In genomic region chr9:131033269-131034224, GRCh38 we compare ENCODE assay signal across 25 cellular contexts. TPM values are rescaled to one million over a fixed set of nuclear protein-coding genes. Genes with fewer than 3 reads are reported as not detected.
DNase-seq lines count a peak whose midpoint lies in the region; ATAC-seq, FAIRE-seq and TF ChIP-seq lines count a peak whose summit lies in the region.
"Had no signal": no experiment of that assay in that cellular context is flagged by ENCODE, and none has a peak within 500 bp of the region (broad histone marks: within the 10 kb centered on the region; RNA-seq: fewer than 3 reads in every experiment).

No MANE protein-coding gene starts in this region.

- CTCF ChIA-PET in HEK293 (lab: Yijun Ruan, JAX): interaction anchor here (0.6 to 7.9 kb wide), 3 partner anchors 14 to 91 kb away, joined by 4 to 65 read pairs (median 4); no protein-coding TSS in a partner anchor
- CTCF ChIA-PET in H1 (lab: Charles Lee; ENCODE audit: partially characterized antibody): interaction anchor here (1.1 to 6.9 kb wide), 8 partner anchors 13 to 163 kb away, joined by 3 to 52 read pairs (median 7); no protein-coding TSS in a partner anchor

- no peak overlapping the region for H3K18ac ChIP-seq in H1 (ENCODE audit: extremely low read depth, low read length)

- POLR2A ChIA-PET in HEK293 (lab: Yijun Ruan, JAX): no interaction called here
- POLR2A ChIA-PET in H1 (lab: Charles Lee; ENCODE audit: partially characterized antibody): interaction anchor here (0.7 to 1.8 kb wide), 3 partner anchors 12 to 67 kb away, joined by 3 to 4 read pairs (median 3); no protein-coding TSS in a partner anchor

- H3K9me2 ChIP-seq in GM23248 (ENCODE audit: insufficient read depth): no peaks in the 10 kb centered on the region

- no peak overlapping the region for H2BK120ac ChIP-seq in H1 (replicated peaks; ENCODE audit: low read depth, low read length)

- H3K9me3 ChIP-seq in BLaER1 treated with 17β-estradiol and CSF1 and Interleukin-3, amounts not matched to agents 10 nM and 100 nM (replicated peaks in 1 of 11): no peaks in the 10 kb centered on the region
- H3K9me3 ChIP-seq in HEK293 (ENCODE audit: control insufficient read depth, insufficient read depth, low read depth, low read length) (no peaks in the 10 kb centered on the region), H1 (ENCODE audit: insufficient read depth in 2 of 2, low read depth in 1 of 2, low read length in 1 of 2) (no peaks in the 10 kb centered on the region), neural progenitor cell (ENCODE audit: low read depth) (no peaks in the 10 kb centered on the region), GM23248 (ENCODE audit: low read depth) (no peaks in the 10 kb centered on the region)

- H4K20me1 ChIP-seq in BLaER1 treated with 17β-estradiol and CSF1 and Interleukin-3, amounts not matched to agents 10 nM and 100 nM: peaks cover 0 to 15% (median 0%) of the 10 kb centered on the region in 11 experiments; a peak in 6 of 22 replicates
- H4K20me1 ChIP-seq in H1 (replicated peaks in 1 of 2; ENCODE audit: control insufficient read depth in 1 of 2, insufficient read depth in 2 of 2, low read length in 2 of 2) (no peaks in the 10 kb centered on the region), neural progenitor cell (ENCODE audit: low read depth) (no peaks in the 10 kb centered on the region), GM23248 (ENCODE audit: insufficient read depth) (no peaks in the 10 kb centered on the region)

- no peak overlapping the region for H2BK20ac ChIP-seq in H1 (ENCODE audit: low read length)

- no peak for FAIRE-seq in H1 (lab: Jason Lieb, UNC)
- FAIRE-seq: GM12891 had no signal

- H3K4me3 Mint-ChIP-seq in neural progenitor cell: no peak overlapping the region
- H3K4me3 Mint-ChIP-seq: B cell; IgD-negative memory B cell; T-helper 1 cell treated with Interleukin-12 subunit alpha and Interleukin-12 subunit beta and Interleukin-4 antibody, amounts not matched to agents 30 μg/mL and 1 μg/mL, for 36 hours had no signal

- H3K79me2 ChIP-seq in H1 (ENCODE audit: control insufficient read depth in 1 of 2, insufficient read depth in 2 of 2, low read length in 2 of 2) (no peaks in the 10 kb centered on the region), neural progenitor cell (ENCODE audit: low read depth) (no peaks in the 10 kb centered on the region), GM23248 (ENCODE audit: insufficient read depth) (no peaks in the 10 kb centered on the region)

- H3K27ac ChIP-seq in BLaER1 treated with 17β-estradiol and CSF1 and Interleukin-3, amounts not matched to agents 10 nM and 100 nM: no peak overlapping the region
- H3K27ac ChIP-seq in HEK293 (ENCODE audit: extremely low read depth, low read depth, low read length) (no peak overlapping the region), H1 (ENCODE audit: low read depth, low read length) (no peak overlapping the region), neural progenitor cell (no peak overlapping the region), GM23248 (no peak overlapping the region)
- H3K27ac ChIP-seq: HL-60, RWPE1, SK-N-MC had no signal

- H4K8ac ChIP-seq in H1 (ENCODE audit: extremely low read depth, insufficient read depth, low read length): peak overlapping the region; percentile 66

- no peak overlapping the region for H2AK5ac ChIP-seq in H1 (ENCODE audit: low read depth, low read length)

- H3K4me2 ChIP-seq in BLaER1 treated with 17β-estradiol and CSF1 and Interleukin-3, amounts not matched to agents 10 nM and 100 nM: peak overlapping the region in 9 of 11 experiments; percentile 10 to 38 (median 26); a peak in 11 of 22 replicates
- H3K4me2 ChIP-seq in H1 (ENCODE audit: insufficient read depth in 1 of 2, low read depth in 2 of 2, low read length in 2 of 2) (no peak overlapping the region), neural progenitor cell (no peak overlapping the region), GM23248 (ENCODE audit: unreplicated experiment) (no peak overlapping the region)

- H3K4ac ChIP-seq in H1 (replicated peaks; ENCODE audit: insufficient read length, low read depth, low read length): no peak overlapping the region

- H3K4me1 ChIP-seq in BLaER1 treated with 17β-estradiol and CSF1 and Interleukin-3, amounts not matched to agents 10 nM and 100 nM: peaks cover 35 to 55% (median 45%) of the 10 kb centered on the region in 10 experiments
- H3K4me1 ChIP-seq in HEK293 (ENCODE audit: control insufficient read depth, insufficient read depth, low read length): no peaks in the 10 kb centered on the region
- H3K4me1 ChIP-seq in H1 (replicated peaks in 1 of 4; ENCODE audit: control insufficient read depth in 3 of 4, insufficient read depth in 4 of 4, low read length in 3 of 4): no peaks in the 10 kb centered on the region
- H3K4me1 ChIP-seq in neural progenitor cell: peaks cover 8% of the 10 kb centered on the region
- no peaks in the 10 kb centered on the region for H3K4me1 ChIP-seq in GM23248 (ENCODE audit: insufficient read depth)

- H3K27me3 ChIP-seq in BLaER1 treated with 17β-estradiol and CSF1 and Interleukin-3, amounts not matched to agents 10 nM and 100 nM: peaks cover 9 to 23% (median 15%) of the 10 kb centered on the region in 11 experiments; a peak in 20 of 22 replicates
- no peaks in the 10 kb centered on the region for H3K27me3 ChIP-seq in H1 (replicated peaks in 1 of 4; ENCODE audit: control insufficient read depth in 3 of 4, extremely low read depth in 1 of 4, insufficient read depth in 3 of 4, low read length in 3 of 4)
- H3K27me3 ChIP-seq in neural progenitor cell: no peaks in the 10 kb centered on the region
- 0 out of 2 replicates have a peak, but pooled peaks cover 3% of the 10 kb centered on the region for H3K27me3 ChIP-seq in GM23248 (replicated peaks; ENCODE audit: insufficient read depth)

- no peak overlapping the region for H3K4me3 ChIP-seq in BLaER1 treated with 17β-estradiol and CSF1 and Interleukin-3, amounts not matched to agents 10 nM and 100 nM
- no peak overlapping the region for H3K4me3 ChIP-seq in HEK293 (ENCODE audit: low read depth, low read length)
- no peak overlapping the region for H3K4me3 ChIP-seq in H1 (ENCODE audit: extremely low read depth in 1 of 4, insufficient read depth in 2 of 4, low read depth in 3 of 4, low read length in 4 of 4)
- H3K4me3 ChIP-seq in neural progenitor cell: no peak overlapping the region
- no peak overlapping the region for H3K4me3 ChIP-seq in GM23248
- H3K4me3 ChIP-seq: SK-N-MC had no signal

- H4K5ac ChIP-seq in H1 (ENCODE audit: insufficient read length, low read depth, low read length): no peak overlapping the region

- 90% methylated on average over 27 of the region's 27 CpGs; no CpG with 5 or more reads in 1 of the 2 experiments for WGBS in H1 (ENCODE audit: extremely low coverage in 1 of 2, insufficient coverage in 1 of 2, insufficient read length in 1 of 2, insufficient replicate concordance in 2 of 2, low coverage in 1 of 2, low lambda C conversion rate in 2 of 2, missing lambda C conversion rate in 1 of 2), 2 experiments
- WGBS in GM23248 (ENCODE audit: low coverage in 1 of 2, low lambda C conversion rate in 2 of 2, missing lambda C conversion rate in 2 of 2), 2 experiments: 50 to 56% methylated on average over 23 to 27 of the region's 27 CpGs

- no peak overlapping the region for H4K91ac ChIP-seq in H1 (replicated peaks; ENCODE audit: insufficient read length, low read length)

- no peak for TF ChIP-seq EP300 in H1 (IDR thresholded peaks at IDR 0.05; ENCODE audit: borderline replicate concordance in 1 of 2, low read depth in 2 of 2, low read length in 2 of 2)

- H3K23me2 ChIP-seq in H1 (ENCODE audit: low read depth, low read length): no peaks in the 10 kb centered on the region

- no peaks in the 10 kb centered on the region for H3K36me3 ChIP-seq in BLaER1 treated with 17β-estradiol and CSF1 and Interleukin-3, amounts not matched to agents 10 nM and 100 nM
- H3K36me3 ChIP-seq in HEK293 (ENCODE audit: control insufficient read depth in 2 of 2, insufficient read depth in 1 of 2, low read length in 2 of 2) (no peaks in the 10 kb centered on the region), H1 (ENCODE audit: control insufficient read depth in 2 of 4, insufficient read depth in 4 of 4, low read length in 3 of 4) (no peaks in the 10 kb centered on the region), neural progenitor cell (no peaks in the 10 kb centered on the region), GM23248 (ENCODE audit: low read depth) (no peaks in the 10 kb centered on the region)

- TF ChIP-seq RAD21 in H1 (IDR thresholded peaks at IDR 0.05 in 1 of 2, conservative IDR thresholded peaks at IDR 0.05 in 1 of 2; ENCODE audit: low read depth in 2 of 2, low read length in 2 of 2): no peak

- peak overlapping the region; percentile 31 for H3K27ac Mint-ChIP-seq in neural progenitor cell
- H3K27ac Mint-ChIP-seq: B cell; IgD-negative memory B cell; T-helper 1 cell treated with Interleukin-12 subunit alpha and Interleukin-12 subunit beta and Interleukin-4 antibody, amounts not matched to agents 30 μg/mL and 1 μg/mL, for 36 hours had no signal

- H2BK12ac ChIP-seq in H1 (ENCODE audit: low read depth, low read length): no peak overlapping the region

- TF ChIP-seq POLR2A in H1 (IDR thresholded peaks at IDR 0.05; ENCODE audit: control extremely low read depth in 1 of 2, low read depth in 2 of 2, low read length in 2 of 2): no peak

- TF ChIP-seq CTCF in HEK293 (tag by site-specific recombination; IDR thresholded peaks at IDR 0.05): no peak
- no peak for TF ChIP-seq CTCF in H1 (IDR thresholded peaks at IDR 0.05; ENCODE audit: control extremely low read depth in 1 of 3, insufficient read depth in 1 of 3, low read depth in 1 of 3, low read length in 3 of 3)
- no peak for TF ChIP-seq CTCF in neural progenitor cell (IDR thresholded peaks at IDR 0.05)

- H3K14ac ChIP-seq in H1 (ENCODE audit: insufficient read length): no peak overlapping the region

- H2BK5ac ChIP-seq in H1 (ENCODE audit: low read depth, low read length): no peak overlapping the region

- H3K56ac ChIP-seq in H1 (replicated peaks; ENCODE audit: insufficient read length, low read depth, low read length): no peak overlapping the region

- H2AFZ ChIP-seq in H1 (ENCODE audit: low read length) (no peak overlapping the region), neural progenitor cell (replicated peaks) (no peak overlapping the region), GM23248 (no peak overlapping the region)

- H3K27me3 Mint-ChIP-seq in neural progenitor cell (ENCODE audit: insufficient read depth, low read depth): peaks cover under 1% of the 10 kb centered on the region

- H2BK15ac ChIP-seq in H1 (ENCODE audit: low read length): no peak overlapping the region

- H3K9ac ChIP-seq in BLaER1 treated with 17β-estradiol and CSF1 and Interleukin-3, amounts not matched to agents 10 nM and 100 nM: no peak overlapping the region
- H3K9ac ChIP-seq in H1 (replicated peaks in 1 of 4; ENCODE audit: extremely low read depth in 1 of 4, low read depth in 3 of 4, low read length in 3 of 4) (no peak overlapping the region), neural progenitor cell (no peak overlapping the region), GM23248 (no peak overlapping the region)

- H3F3A ChIP-seq in neural progenitor cell (ENCODE audit: low read depth) (no peaks in the 10 kb centered on the region), GM23248 (ENCODE audit: insufficient read depth) (no peaks in the 10 kb centered on the region)

- H3K9me3 Mint-ChIP-seq in neural progenitor cell: no peaks in the 10 kb centered on the region
- H3K9me3 Mint-ChIP-seq: IgD-negative memory B cell; T-helper 1 cell treated with Interleukin-12 subunit alpha and Interleukin-12 subunit beta and Interleukin-4 antibody, amounts not matched to agents 30 μg/mL and 1 μg/mL, for 36 hours had no signal

- peaks cover 28% of the 10 kb centered on the region for H3K4me1 Mint-ChIP-seq in neural progenitor cell
- H3K4me1 Mint-ChIP-seq: B cell, IgD-negative memory B cell had no signal

- H3K23ac ChIP-seq in H1 (ENCODE audit: insufficient read length): no peak overlapping the region

- in situ Hi-C loops in GM23248 (cut with MboI): no loop called here

- no peak for ATAC-seq in HG02798 (IDR thresholded peaks at IDR 0.05; ENCODE audit: poor library complexity, unreplicated experiment)

- no peak for DNase-seq in H1 (ENCODE audit: low read depth in 1 of 2, low spot score in 2 of 2)
- no peak for DNase-seq in neural progenitor cell (ENCODE audit: low spot score)
- DNase-seq in GM23248: no peak
- no peak for DNase-seq in NCI-H146 (lab: John Stamatoyannopoulos, UW)
- DNase-seq: Calu3, DMS79 treated with DMSO at 0.1 percent for 48 hours, GF-D8, GOT3, NCI-H1092 treated with DMSO at 0.1 percent for 48 hours, NCI-H1436, NCI-H1930, NCI-H2107, NCI-H526 treated with DMSO at 0.1 percent for 48 hours, SIG-M5, SW 1271 had no signal

- H3K79me1 ChIP-seq in H1 (ENCODE audit: low read depth, low read length): no peaks in the 10 kb centered on the region

- H3K36me3 Mint-ChIP-seq in neural progenitor cell: no peaks in the 10 kb centered on the region
- H3K36me3 Mint-ChIP-seq: IgD-negative memory B cell had no signal

RNA-seq across cellular contexts. Expression of gene LAMC3, which starts 24.6 kb away (rescaled TPM):
- total RNA-seq in H1 (2021; fragmentation: NEBNext Ultra II Directional; extraction: Animal tissue kit (Norgen Biotek cat#: 25700)): 12.3 and 13.2 TPM in 2 replicates
- polyA plus RNA-seq in H1 (2011; rRNA removed) (9.3 and 11.5 TPM in 2 replicates), GM23248 (2016; fragmentation: Nextera tagmentation; extraction: Ambion mirVana) (not detected in 2 replicates)
- polyA plus RNA-seq in H1 (2011; cell fraction: cytosol; rRNA removed): 6.0 TPM
- 24.8 TPM for polyA plus RNA-seq in H1 (2011; cell fraction: nucleus; rRNA removed)
- polyA plus RNA-seq in H1 (2012, experiment 1 of 2): 8.0 to 13.0 TPM (median 12.4 TPM) in 4 replicates
- polyA plus RNA-seq in H1 (2012, experiment 2 of 2): 10.7 TPM
- polyA plus RNA-seq in H1 (2013, experiment 1 of 2): 18.4 TPM
- 15.1 TPM for polyA plus RNA-seq in H1 (2013, experiment 2 of 2)
- 3.8 and 4.1 TPM in 2 replicates for polyA minus RNA-seq in H1 (2011; rRNA and poly(A)+ RNA removed)
- polyA minus RNA-seq in H1 (2011; cell fraction: cytosol; rRNA and poly(A)+ RNA removed): 4.8 TPM
- 7.2 TPM for polyA minus RNA-seq in H1 (2011; cell fraction: nucleus; rRNA and poly(A)+ RNA removed)
- total RNA-seq in neural progenitor cell (ENCODE audit: low replicate concordance): 0.03 TPM in 1 of 2 replicates, not detected in the other
- total RNA-seq in GM23248 (2014; rRNA removed; shearing (Covaris generic)): not detected in 2 replicates
- total RNA-seq: Calu3 had no signal
- polyA plus RNA-seq: IgD-negative memory B cell had no signal

Comparison
In these comparisons a context has a peak if more than half of its experiments do, and no peak if none do; other contexts are left out.
1. H3K4me2 ChIP-seq: peak in BLaER1 treated with 17β-estradiol and CSF1 and Interleukin-3, amounts not matched to agents 10 nM and 100 nM (9 of 11); none in H1 (0 of 2), neural progenitor cell (single experiment) and GM23248 (single experiment).
2. RNA of gene LAMC3, which starts 24.6 kb away (total RNA-seq): 12.3 to 13.2 TPM in H1; 0.03 TPM in neural progenitor cell and not detected in GM23248; every median in the first group is over 10 times any median in the second.